Comparison of ENCODE assay signal across 19 cellular contexts in genomic region chr2:65172994-65173790, GRCh38. TPM values are rescaled to one million over a fixed set of nuclear protein-coding genes. Genes with fewer than 3 reads are reported as not detected.
DNase-seq lines count a peak whose midpoint lies in the region; ATAC-seq and TF ChIP-seq lines count a peak whose summit lies in the region.
"Had no signal": no experiment of that assay in that cellular context is flagged by ENCODE, and none has a peak within 500 bp of the region (broad histone marks: within the 10 kb centered on the region; RNA-seq: fewer than 3 reads in every experiment).

No MANE protein-coding gene starts in this region.

- H3K27ac Mint-ChIP-seq in stimulated activated memory B cell treated with anti-CD40 and anti-IgM and Interleukin-4, amounts not matched to agents 10 μg/mL and 1 μg/mL and 100 μg/mL, for 72 hours = no peak overlapping the region
- H3K27ac Mint-ChIP-seq in stimulated activated naive B cell treated with anti-CD40 and anti-IgM and Interleukin-4, amounts not matched to agents 10 μg/mL and 1 μg/mL and 100 μg/mL, for 72 hours = no peak overlapping the region
- H3K27ac Mint-ChIP-seq: B cell; CD4-positive, CD25-positive, alpha-beta regulatory T cell; CD8-positive, alpha-beta T cell; GM23338; H9; HFFc6 had no signal

- no peak for TF ChIP-seq RAD21 in Ishikawa (IDR thresholded peaks at IDR 0.05; ENCODE audit: low read depth)

- H3K4me3 ChIP-seq in mucosa of descending colon = no peak overlapping the region
- H3K4me3 ChIP-seq: BLaER1, GM12878, GM23338 had no signal

- H3K36me3 Mint-ChIP-seq in stimulated activated memory B cell treated with anti-CD40 and anti-IgM and Interleukin-4, amounts not matched to agents 10 μg/mL and 1 μg/mL and 100 μg/mL, for 72 hours = no peaks in the 10 kb centered on the region
- H3K36me3 Mint-ChIP-seq in stimulated activated naive B cell treated with anti-CD40 and anti-IgM and Interleukin-4, amounts not matched to agents 10 μg/mL and 1 μg/mL and 100 μg/mL, for 72 hours = no peaks in the 10 kb centered on the region
- H3K36me3 Mint-ChIP-seq: CD4-positive, CD25-positive, alpha-beta regulatory T cell; CD8-positive, alpha-beta T cell had no signal

- no peaks in the 10 kb centered on the region for H3K9me3 ChIP-seq in mucosa of descending colon
- H3K9me3 ChIP-seq: BLaER1 had no signal

- POLR2A ChIA-PET in HEK293T (lab: Yijun Ruan, JAX) = no interaction called here

- H3K4me1 ChIP-seq in mucosa of descending colon (ENCODE audit: low read depth) = peaks cover 17% of the 10 kb centered on the region

- peak; percentile 37 for ATAC-seq in mucosa of descending colon
- ATAC-seq in stimulated activated memory B cell treated with anti-CD40 and anti-IgM and Interleukin-4, amounts not matched to agents 10 μg/mL and 1 μg/mL and 100 μg/mL, for 72 hours = no peak
- no peak for ATAC-seq in stimulated activated naive B cell treated with anti-CD40 and anti-IgM and Interleukin-4, amounts not matched to agents 10 μg/mL and 1 μg/mL and 100 μg/mL, for 72 hours (replicated peaks)
- ATAC-seq: CD8-positive, alpha-beta T cell; GM12878; GM23338; HCT116 had no signal

- H3K27me3 Mint-ChIP-seq in stimulated activated memory B cell treated with anti-CD40 and anti-IgM and Interleukin-4, amounts not matched to agents 10 μg/mL and 1 μg/mL and 100 μg/mL, for 72 hours = peaks cover 5% of the 10 kb centered on the region
- H3K27me3 Mint-ChIP-seq in stimulated activated naive B cell treated with anti-CD40 and anti-IgM and Interleukin-4, amounts not matched to agents 10 μg/mL and 1 μg/mL and 100 μg/mL, for 72 hours = no peaks in the 10 kb centered on the region
- H3K27me3 Mint-ChIP-seq: B cell had no signal

- CTCF ChIA-PET in HEK293T (lab: Yijun Ruan, JAX) = no interaction called here

- intact Hi-C loops in mucosa of descending colon (cut with DNase I, micrococcal nuclease) = no loop called here

- H3K9me3 Mint-ChIP-seq in stimulated activated memory B cell treated with anti-CD40 and anti-IgM and Interleukin-4, amounts not matched to agents 10 μg/mL and 1 μg/mL and 100 μg/mL, for 72 hours = no peaks in the 10 kb centered on the region
- H3K9me3 Mint-ChIP-seq in stimulated activated naive B cell treated with anti-CD40 and anti-IgM and Interleukin-4, amounts not matched to agents 10 μg/mL and 1 μg/mL and 100 μg/mL, for 72 hours = no peaks in the 10 kb centered on the region
- H3K9me3 Mint-ChIP-seq: CD4-positive, CD25-positive, alpha-beta regulatory T cell; CD8-positive, alpha-beta T cell; GM23338; H9; HFFc6 had no signal

- TF ChIP-seq CTCF in mucosa of descending colon (IDR thresholded peaks at IDR 0.05) = no peak

- H3K4me1 Mint-ChIP-seq in stimulated activated memory B cell treated with anti-CD40 and anti-IgM and Interleukin-4, amounts not matched to agents 10 μg/mL and 1 μg/mL and 100 μg/mL, for 72 hours = no peaks in the 10 kb centered on the region
- no peaks in the 10 kb centered on the region for H3K4me1 Mint-ChIP-seq in stimulated activated naive B cell treated with anti-CD40 and anti-IgM and Interleukin-4, amounts not matched to agents 10 μg/mL and 1 μg/mL and 100 μg/mL, for 72 hours
- H3K4me1 Mint-ChIP-seq: GM23338, H9 had no signal

- no peaks in the 10 kb centered on the region for H3K36me3 ChIP-seq in mucosa of descending colon (ENCODE audit: low read depth)
- H3K36me3 ChIP-seq: BLaER1 had no signal

- TF ChIP-seq EP300 in Ishikawa (IDR thresholded peaks at IDR 0.05; ENCODE audit: borderline replicate concordance) = no peak

- DNase-seq in HEK293T (ENCODE audit: extremely low spot score) (no peak), mucosa of descending colon (no peak)
- DNase-seq in activated CD8-positive, alpha-beta memory T cell treated with anti-CD3 and anti-CD28 coated beads, Interleukin-2, amount 50 U/mL, for 4 hours = no peak
- DNase-seq in stimulated activated naive B cell treated with anti-CD40 and anti-IgM and Interleukin-4, amounts not matched to agents 10 μg/mL and 1 μg/mL and 100 μg/mL, for 72 hours = no peak
- DNase-seq: CD4-positive, CD25-positive, alpha-beta regulatory T cell; CD8-positive, alpha-beta T cell; DMS 273 treated with DMSO at 0.1 percent for 48 hours; DMS79; EL; GDM1; H9 had no signal

- H3K4me3 Mint-ChIP-seq in stimulated activated memory B cell treated with anti-CD40 and anti-IgM and Interleukin-4, amounts not matched to agents 10 μg/mL and 1 μg/mL and 100 μg/mL, for 72 hours = no peak overlapping the region
- no peak overlapping the region for H3K4me3 Mint-ChIP-seq in stimulated activated naive B cell treated with anti-CD40 and anti-IgM and Interleukin-4, amounts not matched to agents 10 μg/mL and 1 μg/mL and 100 μg/mL, for 72 hours
- H3K4me3 Mint-ChIP-seq: B cell; CD4-positive, CD25-positive, alpha-beta regulatory T cell; CD8-positive, alpha-beta T cell; GM23338; H9; HFFc6 had no signal

TF ChIP-seq in HEK293T, 16 proteins besides CTCF, POLR2A, EP300 and RAD21:
- TF ChIP-seq ZNF384 (IDR thresholded peaks at IDR 0.05) (0 out of 2 replicates have a peak, but pooled peaks have one; percentile 35), NFRKB (IDR thresholded peaks at IDR 0.05) (no peak)

TF ChIP-seq in Ishikawa, 13 proteins besides CTCF, POLR2A, EP300 and RAD21:
- TF ChIP-seq EGR1 (IDR thresholded peaks at IDR 0.05) (no peak), NFIC (IDR thresholded peaks at IDR 0.05) (no peak), CEBPB (IDR thresholded peaks at IDR 0.05) (peak; percentile 40; the same call in 1 of the 2 replicates), USF1 (IDR thresholded peaks at IDR 0.05) (no peak)
TF ChIP-seq in Ishikawa: peak in this region for 1.

RNA-seq across cellular contexts. Expression of gene RAB1A, which starts 43.3 kb away (rescaled TPM):
- total RNA-seq in mucosa of descending colon = 100 to 1,000 TPM; 144 to 165 (median 151) TPM

RNA-seq across cellular contexts. Expression of gene ACTR2, which starts 54.4 kb away (rescaled TPM):
- 100 to 1,000 TPM; 235 to 273 (median 268) TPM for total RNA-seq in mucosa of descending colon
